20 cellular contexts compared by ENCODE assay signal in the genomic region with DNA sequence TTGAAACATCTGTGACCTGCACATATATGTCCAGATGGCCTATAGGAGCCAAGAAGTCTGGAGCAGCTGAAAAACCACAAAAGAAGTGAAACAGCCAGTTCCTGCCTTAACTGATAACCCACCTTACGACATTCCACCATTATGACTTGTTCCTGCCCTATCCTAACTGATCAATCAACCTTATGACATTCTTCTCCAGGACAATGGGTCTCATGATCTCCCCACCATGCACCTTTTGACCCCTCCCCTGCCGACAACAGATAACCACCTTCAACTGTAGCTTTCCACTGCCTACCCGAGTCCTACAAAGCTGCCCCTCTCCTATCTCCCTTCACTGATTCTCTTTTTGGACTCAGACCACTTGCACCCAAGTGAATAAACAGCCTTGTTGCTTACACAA.
A peak's percentile ranks its signal among the peaks of the same experiment; 100 is the strongest.
DNase-seq lines count a peak whose midpoint lies in the region; TF ChIP-seq lines count a peak whose summit lies in the region.
"Had no signal": no experiment of that assay in that cellular context is flagged by ENCODE, and none has a peak within 500 bp of the region (broad histone marks: within the 10 kb centered on the region; RNA-seq: fewer than 3 reads in every experiment).

No MANE protein-coding gene starts in this region.

- peak overlapping the region; percentile 11 for H3K27ac Mint-ChIP-seq in glutamatergic neuron (ENCODE audit: unreplicated experiment)
- H3K27ac Mint-ChIP-seq: CD4-positive, CD25-positive, alpha-beta regulatory T cell; CD8-positive, alpha-beta memory T cell; H9 had no signal

- H2BK15ac ChIP-seq in neuronal stem cell (ENCODE audit: low read length) = no peak overlapping the region

- H3K4me3 ChIP-seq in Loucy (ENCODE audit: low read length, poor library complexity, severe bottlenecking) = no peak overlapping the region
- H3K4me3 ChIP-seq in neuronal stem cell (ENCODE audit: low read length in 2 of 2) = no peak overlapping the region

- no CpG with 5 or more reads among the region's 3 CpGs for WGBS in neuronal stem cell (ENCODE audit: extremely low coverage in 2 of 2, insufficient read length in 2 of 2, insufficient replicate concordance in 1 of 2), 2 donors

- H3K4me2 ChIP-seq in Loucy (ENCODE audit: low read depth, low read length, poor library complexity, severe bottlenecking) = peak overlapping the region; percentile 45
- H3K4me2 ChIP-seq in neuronal stem cell (ENCODE audit: insufficient read depth, low read length, poor library complexity, severe bottlenecking) = no peak overlapping the region

- H3K23ac ChIP-seq in neuronal stem cell (ENCODE audit: low read depth, low read length, poor library complexity) = no peak overlapping the region

- H3K9me3 ChIP-seq in Loucy (ENCODE audit: insufficient read depth, low read depth, low read length) (no peaks in the 10 kb centered on the region), neuronal stem cell (replicated peaks in 1 of 2; ENCODE audit: control insufficient read depth in 2 of 2, insufficient read depth in 1 of 2, low read depth in 1 of 2, low read length in 2 of 2) (peaks cover 0 to 5% of the 10 kb centered on the region in 2 donors)
- H3K9me3 ChIP-seq: BE2C had no signal

- TF ChIP-seq CTCF in Loucy (conservative IDR thresholded peaks at IDR 0.05; ENCODE audit: low read length) (no peak), glutamatergic neuron (IDR thresholded peaks at IDR 0.05; ENCODE audit: partially characterized antibody, unreplicated experiment) (no peak)

- no peak overlapping the region for H4K8ac ChIP-seq in neuronal stem cell (ENCODE audit: low read depth, low read length)

- no peak overlapping the region for H2BK12ac ChIP-seq in neuronal stem cell (ENCODE audit: low read length)

- H3K9ac ChIP-seq in Loucy (ENCODE audit: low read depth, low read length, poor library complexity, severe bottlenecking) (no peak overlapping the region), neuronal stem cell (ENCODE audit: low read depth, low read length, poor library complexity) (no peak overlapping the region)

- DNase-seq in ELF-1 (ENCODE audit: low read depth, low spot score) (peak; percentile 8), glutamatergic neuron (no peak), neuronal stem cell (ENCODE audit: low spot score) (no peak), NCI-H2081 (lab: John Stamatoyannopoulos, UW) (no peak)
- no peak for DNase-seq in activated T-cell treated with anti-CD3 and anti-CD28 coated beads, Interleukin-2, amount 50 U/mL, for 1 hour
- DNase-seq in stimulated activated CD4-positive, alpha-beta T cell treated with anti-CD3 and anti-CD28 coated beads, Interleukin-15, amount 100 ng/mL, for 24 hours = no peak
- DNase-seq: ACHN; BE2C; C1 segment of cervical spinal cord; CD4-positive, CD25-positive, alpha-beta regulatory T cell; CD8-positive, alpha-beta memory T cell; COR-L47; DMS 273 treated with DMSO at 0.1 percent for 48 hours; DMS53; DND-41; EL; H9; IMR-90 had no signal

- H3K4me1 ChIP-seq in Loucy (ENCODE audit: insufficient read depth, low read length, poor library complexity, severe bottlenecking) (peaks cover 16% of the 10 kb centered on the region), neuronal stem cell (ENCODE audit: control insufficient read depth in 2 of 2, insufficient read depth in 1 of 2, low read depth in 1 of 2, low read length in 2 of 2) (no peaks in the 10 kb centered on the region)
- H3K4me1 ChIP-seq: BE2C had no signal

- H3K36me3 ChIP-seq in Loucy (ENCODE audit: insufficient read depth, low read length) (peaks cover 2% of the 10 kb centered on the region; the same call in 1 of the 2 replicates), neuronal stem cell (replicated peaks in 1 of 2; ENCODE audit: control insufficient read depth in 2 of 2, insufficient read depth in 2 of 2, low read length in 2 of 2) (no peaks in the 10 kb centered on the region)
- H3K36me3 ChIP-seq: BE2C had no signal

- H3K36me3 Mint-ChIP-seq in glutamatergic neuron (ENCODE audit: unreplicated experiment) = peaks cover 2% of the 10 kb centered on the region

- no peak overlapping the region for H2AK5ac ChIP-seq in neuronal stem cell (ENCODE audit: low read depth, low read length)

- H2AFZ ChIP-seq in Loucy (ENCODE audit: low read length) (no peak overlapping the region; the same call in 1 of the 2 replicates), neuronal stem cell (ENCODE audit: low read length) (no peak overlapping the region)

- H2BK5ac ChIP-seq in neuronal stem cell (ENCODE audit: low read length) = no peak overlapping the region

- H3K4ac ChIP-seq in neuronal stem cell (ENCODE audit: low read length) = no peak overlapping the region

- H3K27me3 Mint-ChIP-seq in glutamatergic neuron (ENCODE audit: unreplicated experiment) = no peaks in the 10 kb centered on the region
- H3K27me3 Mint-ChIP-seq: CD4-positive, CD25-positive, alpha-beta regulatory T cell; CD8-positive, alpha-beta memory T cell had no signal

- H3K27ac ChIP-seq in neuronal stem cell (replicated peaks; ENCODE audit: low read length) = no peak overlapping the region
- H3K27ac ChIP-seq: HL-60 had no signal

- H3K79me2 ChIP-seq in Loucy (ENCODE audit: insufficient read depth, low read length) = no peaks in the 10 kb centered on the region

- H3K18ac ChIP-seq in neuronal stem cell (ENCODE audit: low read length) = no peak overlapping the region

- H3K4me1 Mint-ChIP-seq in glutamatergic neuron (ENCODE audit: low read depth, unreplicated experiment) = peaks cover 2% of the 10 kb centered on the region
- H3K4me1 Mint-ChIP-seq: CD4-positive, CD25-positive, alpha-beta regulatory T cell; CD8-positive, alpha-beta memory T cell; H9 had no signal

- no peaks in the 10 kb centered on the region for H3K9me2 ChIP-seq in Loucy (replicated peaks; ENCODE audit: low read depth, low read length)

- no peak overlapping the region for H3K4me3 Mint-ChIP-seq in glutamatergic neuron (ENCODE audit: unreplicated experiment)
- H3K4me3 Mint-ChIP-seq: CD4-positive, CD25-positive, alpha-beta regulatory T cell; CD8-positive, alpha-beta memory T cell; H9 had no signal

- H3K27me3 ChIP-seq in Loucy (ENCODE audit: insufficient read depth, low read length, poor library complexity, severe bottlenecking) (no peaks in the 10 kb centered on the region), neuronal stem cell (ENCODE audit: control insufficient read depth in 3 of 3, insufficient read depth in 3 of 3, low read depth in 1 of 3, low read length in 3 of 3) (no peaks in the 10 kb centered on the region)
- H3K27me3 ChIP-seq: BE2C had no signal

- peak overlapping the region; percentile 64 for H4K91ac ChIP-seq in neuronal stem cell (ENCODE audit: low read depth, low read length, poor library complexity)

- no peak overlapping the region for H2BK120ac ChIP-seq in neuronal stem cell (ENCODE audit: low read depth, low read length)

- peaks cover 2% of the 10 kb centered on the region for H3K9me3 Mint-ChIP-seq in glutamatergic neuron (ENCODE audit: unreplicated experiment)
- H3K9me3 Mint-ChIP-seq: CD4-positive, CD25-positive, alpha-beta regulatory T cell had no signal

- H4K20me1 ChIP-seq in Loucy (ENCODE audit: insufficient read depth, low read length, poor library complexity, severe bottlenecking) = no peaks in the 10 kb centered on the region

- H3K79me1 ChIP-seq in neuronal stem cell (ENCODE audit: low read depth, low read length) = no peaks in the 10 kb centered on the region

- H3F3A ChIP-seq in Loucy (ENCODE audit: low read depth) = no peaks in the 10 kb centered on the region

- no peak overlapping the region for H3K14ac ChIP-seq in neuronal stem cell (ENCODE audit: low read length)
